18 cellular contexts compared by ENCODE assay signal in genomic region chr5:130976491-130976890, GRCh38.
DNase-seq lines count a peak whose midpoint lies in the region; ATAC-seq, FAIRE-seq and TF ChIP-seq lines count a peak whose summit lies in the region.
"Had no signal": no experiment of that assay in that cellular context is flagged by ENCODE, and none has a peak within 500 bp of the region (broad histone marks: within the 10 kb centered on the region; RNA-seq: fewer than 3 reads in every experiment).

No MANE protein-coding gene starts in this region.

- H2AFZ ChIP-seq in keratinocyte (ENCODE audit: control insufficient read depth, low read length), result no peak overlapping the region
- H2AFZ ChIP-seq: GM23248 had no signal

- H3K4me3 ChIP-seq in A549 (no peak overlapping the region), keratinocyte (ENCODE audit: control insufficient read depth in 2 of 3, extremely low read depth in 1 of 3, insufficient read depth in 2 of 3, low read depth in 1 of 3, low read length in 3 of 3) (no peak overlapping the region)
- H3K4me3 ChIP-seq: BLaER1, GM23248 had no signal

- no peak overlapping the region for H3K27ac ChIP-seq in A549
- H3K27ac ChIP-seq in keratinocyte (ENCODE audit: control insufficient read depth, insufficient read depth, low read length), result no peak overlapping the region
- H3K27ac ChIP-seq: BLaER1, C4-2B, GM23248 had no signal

- FAIRE-seq in A549 (lab: Jason Lieb, UNC), result no peak
- peak; percentile 34 for FAIRE-seq in keratinocyte (lab: Jason Lieb, UNC)
- FAIRE-seq: G401.6, GM12892 had no signal

- H3K9me3 ChIP-seq in A549 (no peaks in the 10 kb centered on the region), keratinocyte (ENCODE audit: control insufficient read depth, low read depth, low read length) (no peaks in the 10 kb centered on the region)

- no peaks in the 10 kb centered on the region for H3K4me1 ChIP-seq in A549
- H3K4me1 ChIP-seq in keratinocyte (ENCODE audit: control insufficient read depth, extremely low read depth, insufficient read depth, low read length), result peaks cover 4% of the 10 kb centered on the region
- H3K4me1 ChIP-seq: BLaER1, Caco-2 had no signal

- TF ChIP-seq RAD21 in A549 (conservative IDR thresholded peaks at IDR 0.05 in 1 of 2, IDR thresholded peaks at IDR 0.05 in 1 of 2), result no peak

- POLR2A ChIA-PET in A549 (lab: Yijun Ruan, JAX), result no interaction called here

- no peak overlapping the region for H3K4me2 ChIP-seq in A549
- no peak overlapping the region for H3K4me2 ChIP-seq in keratinocyte (ENCODE audit: control insufficient read depth, extremely low read depth, insufficient read depth, low read depth, low read length)
- H3K4me2 ChIP-seq: BLaER1 had no signal

- no peak for ATAC-seq in A549
- no peak for ATAC-seq in GM21526 (IDR thresholded peaks at IDR 0.05; ENCODE audit: low FRiP score, unreplicated experiment)
- ATAC-seq: CD8-positive, alpha-beta T cell had no signal

- H3K9ac ChIP-seq in keratinocyte (ENCODE audit: control insufficient read depth, extremely low read depth, insufficient read depth, low read length), result no peak overlapping the region
- H3K9ac ChIP-seq: BLaER1, GM23248 had no signal

- TF ChIP-seq CTCF in A549 (IDR thresholded peaks at IDR 0.05) (no peak), keratinocyte (optimal IDR thresholded peaks at IDR 0.05 in 1 of 3, IDR thresholded peaks at IDR 0.05 in 1 of 3, conservative IDR thresholded peaks at IDR 0.05 in 1 of 3; ENCODE audit: extremely low read depth in 1 of 3, insufficient read depth in 2 of 3, low read length in 3 of 3) (no peak)

- H4K20me1 ChIP-seq in keratinocyte (ENCODE audit: control insufficient read depth, extremely low read depth, insufficient read depth, low read length), result no peaks in the 10 kb centered on the region
- H4K20me1 ChIP-seq: BLaER1 had no signal

- H3K9me1 ChIP-seq in keratinocyte (ENCODE audit: control insufficient read depth, extremely low read depth, insufficient read depth, low read length), result no peaks in the 10 kb centered on the region

- H3K79me2 ChIP-seq in keratinocyte (ENCODE audit: control insufficient read depth, insufficient read depth, low read length), result no peaks in the 10 kb centered on the region

- DNase-seq in NCI-H748 (lab: John Stamatoyannopoulos, UW; ENCODE audit: unreplicated experiment), result peak; percentile 18
- DNase-seq in NCI-H748 treated with DMSO at 0.1 percent for 48 hours (lab: John Stamatoyannopoulos, UW), result no peak
- no peak for DNase-seq in A549 (ENCODE audit: low read depth in 1 of 2, low spot score in 1 of 2)
- peak; percentile 5 for DNase-seq in NCI-H2081 treated with DMSO at 0.1 percent for 48 hours (lab: John Stamatoyannopoulos, UW)
- no peak for DNase-seq in keratinocyte (ENCODE audit: low read depth, low spot score)
- DNase-seq in cortex of kidney (lab: John Stamatoyannopoulos, UW), result no peak
- DNase-seq: Caco-2; CD4-positive, CD25-positive, alpha-beta regulatory T cell; CD8-positive, alpha-beta T cell; DMS153; DND-41; GM23248; HCEC 1CT had no signal

- dilution Hi-C loops in keratinocyte (cut with MboI; ENCODE audit: extremely low pct_ligation_motif_present, low sequenced_read_pairs), result no loop called here

- H3K36me3 ChIP-seq in keratinocyte (ENCODE audit: control insufficient read depth in 2 of 2, extremely low read depth in 1 of 2, insufficient read depth in 2 of 2, low read length in 2 of 2), result no peaks in the 10 kb centered on the region
- H3K36me3 ChIP-seq: BLaER1 had no signal

- TF ChIP-seq EP300 in A549 (IDR thresholded peaks at IDR 0.05), result no peak

- H3K27me3 ChIP-seq in keratinocyte (ENCODE audit: control insufficient read depth, extremely low read depth, insufficient read depth, low read length), result no peaks in the 10 kb centered on the region
- H3K27me3 ChIP-seq: BLaER1 had no signal

- CTCF ChIA-PET in A549 (lab: Yijun Ruan, JAX), result no interaction called here

- no peak for TF ChIP-seq POLR2A in A549 (IDR thresholded peaks at IDR 0.05; ENCODE audit: low read length)

TF ChIP-seq in A549, 52 proteins besides CTCF, POLR2A, EP300 and RAD21:
- TF ChIP-seq HOXB13 (CRISPR knock-in tag; IDR thresholded peaks at IDR 0.05; ENCODE audit: low read depth) (no peak), RFX5 (IDR thresholded peaks at IDR 0.05) (no peak), PBX3 (IDR thresholded peaks at IDR 0.05) (no peak), MAFK (IDR thresholded peaks at IDR 0.05; ENCODE audit: partially characterized antibody) (peak; percentile 84), ZNF302 (CRISPR knock-in tag; IDR thresholded peaks at IDR 0.05) (no peak)

Comparison
In these comparisons a context has a peak if more than half of its experiments do, and no peak if none do; other contexts are left out.
1. DNase-seq: peak in NCI-H748 (single experiment) and NCI-H2081 treated with DMSO at 0.1 percent for 48 hours (single experiment); none in NCI-H748 treated with DMSO at 0.1 percent for 48 hours (single experiment), A549 (0 of 2), keratinocyte (single experiment) and cortex of kidney (single experiment).